1 cellular context compared by ENCODE assay signal in the genomic region with DNA sequence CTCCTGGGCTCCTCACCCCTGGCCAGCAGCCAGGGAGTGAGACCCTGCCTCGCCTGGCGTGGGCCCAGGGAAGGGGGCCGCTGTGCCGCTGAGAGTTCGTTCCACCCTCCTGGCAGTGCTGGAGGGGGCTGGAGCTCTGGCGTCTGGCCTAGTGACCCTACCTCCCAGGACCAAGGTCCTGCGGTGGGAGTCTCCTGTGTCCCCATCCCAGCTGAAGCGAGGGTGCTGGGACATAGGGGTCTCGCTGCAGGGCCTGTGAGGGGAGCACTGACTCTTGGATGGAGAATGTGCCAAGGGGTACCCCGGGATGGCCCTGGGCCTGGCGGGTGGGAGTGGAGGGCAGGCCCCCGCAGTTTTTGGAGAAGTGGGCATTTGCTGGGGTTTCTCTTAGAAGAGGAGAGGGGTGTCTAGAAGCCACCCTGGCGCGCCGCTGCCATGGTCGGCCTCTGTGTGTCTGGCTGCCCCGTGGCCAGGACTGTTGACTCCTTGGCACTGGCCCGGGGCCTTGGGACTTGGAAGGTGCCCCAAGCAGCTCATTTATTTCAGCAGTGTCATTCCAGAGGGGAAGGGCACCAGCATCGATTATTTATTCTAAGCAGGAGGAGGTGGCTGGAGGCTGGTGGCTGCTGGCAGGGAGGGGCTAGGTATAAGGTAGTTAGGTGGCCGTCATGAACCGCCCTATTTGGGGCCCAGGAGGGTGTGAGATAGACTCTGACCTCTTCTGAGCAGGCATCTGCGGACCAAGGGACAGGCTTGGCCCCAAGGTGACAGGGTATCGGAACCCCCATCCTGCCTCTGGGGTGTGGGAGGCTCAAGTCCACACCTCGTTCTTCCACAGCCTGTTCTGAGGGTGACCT.
TF ChIP-seq lines count a peak whose summit lies in the region.

No MANE protein-coding gene starts in this region.

TF ChIP-seq in HCT116, 20 proteins besides CTCF, POLR2A, EP300 and RAD21 (continued from another document):
- TF ChIP-seq, protein P1, sequence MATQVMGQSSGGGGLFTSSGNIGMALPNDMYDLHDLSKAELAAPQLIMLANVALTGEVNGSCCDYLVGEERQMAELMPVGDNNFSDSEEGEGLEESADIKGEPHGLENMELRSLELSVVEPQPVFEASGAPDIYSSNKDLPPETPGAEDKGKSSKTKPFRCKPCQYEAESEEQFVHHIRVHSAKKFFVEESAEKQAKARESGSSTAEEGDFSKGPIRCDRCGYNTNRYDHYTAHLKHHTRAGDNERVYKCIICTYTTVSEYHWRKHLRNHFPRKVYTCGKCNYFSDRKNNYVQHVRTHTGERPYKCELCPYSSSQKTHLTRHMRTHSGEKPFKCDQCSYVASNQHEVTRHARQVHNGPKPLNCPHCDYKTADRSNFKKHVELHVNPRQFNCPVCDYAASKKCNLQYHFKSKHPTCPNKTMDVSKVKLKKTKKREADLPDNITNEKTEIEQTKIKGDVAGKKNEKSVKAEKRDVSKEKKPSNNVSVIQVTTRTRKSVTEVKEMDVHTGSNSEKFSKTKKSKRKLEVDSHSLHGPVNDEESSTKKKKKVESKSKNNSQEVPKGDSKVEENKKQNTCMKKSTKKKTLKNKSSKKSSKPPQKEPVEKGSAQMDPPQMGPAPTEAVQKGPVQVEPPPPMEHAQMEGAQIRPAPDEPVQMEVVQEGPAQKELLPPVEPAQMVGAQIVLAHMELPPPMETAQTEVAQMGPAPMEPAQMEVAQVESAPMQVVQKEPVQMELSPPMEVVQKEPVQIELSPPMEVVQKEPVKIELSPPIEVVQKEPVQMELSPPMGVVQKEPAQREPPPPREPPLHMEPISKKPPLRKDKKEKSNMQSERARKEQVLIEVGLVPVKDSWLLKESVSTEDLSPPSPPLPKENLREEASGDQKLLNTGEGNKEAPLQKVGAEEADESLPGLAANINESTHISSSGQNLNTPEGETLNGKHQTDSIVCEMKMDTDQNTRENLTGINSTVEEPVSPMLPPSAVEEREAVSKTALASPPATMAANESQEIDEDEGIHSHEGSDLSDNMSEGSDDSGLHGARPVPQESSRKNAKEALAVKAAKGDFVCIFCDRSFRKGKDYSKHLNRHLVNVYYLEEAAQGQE (IDR thresholded peaks at IDR 0.05; ENCODE audit: low read depth), result no peak
- TF ChIP-seq EZH2 (IDR thresholded peaks at IDR 0.05), result no peak
- TF ChIP-seq ZNF274 (IDR thresholded peaks at IDR 0.05; ENCODE audit: low read depth, low read length), result no peak
- no peak for TF ChIP-seq SP1 (IDR thresholded peaks at IDR 0.05; ENCODE audit: low read depth)
